ENCODE assay signal across 8 cellular contexts in the genomic region with DNA sequence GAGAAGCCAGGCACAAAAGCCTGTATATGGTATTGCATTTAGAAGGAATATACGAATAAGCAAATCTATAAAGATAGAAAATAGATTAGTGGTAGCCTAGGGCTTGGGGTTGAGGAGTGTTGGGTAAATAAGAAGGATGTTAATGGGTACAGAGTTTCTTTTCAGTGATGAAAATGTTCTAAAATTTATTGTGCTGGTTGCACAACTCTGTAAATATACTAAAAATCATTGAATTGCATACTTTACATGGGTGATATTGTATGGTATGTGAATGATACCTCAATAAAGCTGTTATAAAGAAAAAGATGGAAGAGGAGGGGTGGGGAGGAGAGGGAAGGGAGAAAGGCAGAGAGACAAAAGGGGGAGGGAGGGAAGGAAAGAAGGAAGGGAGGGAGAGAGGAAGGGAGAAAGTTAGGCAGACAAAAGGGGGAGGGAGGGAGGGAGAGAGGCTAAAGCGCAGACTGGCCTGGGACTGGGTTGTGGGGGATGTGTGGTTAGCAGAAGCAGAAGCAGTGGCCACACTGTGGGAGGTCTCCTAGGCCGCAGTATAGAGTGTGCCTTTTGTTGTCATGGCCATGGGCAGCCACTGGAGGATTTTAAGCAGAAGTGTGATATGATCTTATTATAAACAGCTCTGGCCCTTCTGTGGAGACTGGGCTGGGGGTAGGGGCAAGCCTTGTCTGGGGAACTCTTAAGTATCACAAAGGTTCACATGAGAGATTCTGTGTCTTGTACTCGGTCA.
DNase-seq lines count a peak whose midpoint lies in the region; ATAC-seq and TF ChIP-seq lines count a peak whose summit lies in the region.

No MANE protein-coding gene starts in this region.

- peak; percentile 56 for DNase-seq in Ammon's horn (ENCODE audit: low spot score)
- DNase-seq in activated naive CD8-positive, alpha-beta T cell treated with anti-CD3 and anti-CD28 coated beads, Interleukin-2, amount 10 ng/mL, durations not matched to agents 7 days and 5 days = no peak
- DNase-seq in type B pancreatic cell (ENCODE audit: extremely low spot score, unreplicated experiment) = no peak
- no peak for DNase-seq in NCI-H748 (lab: John Stamatoyannopoulos, UW; ENCODE audit: unreplicated experiment)
- DNase-seq in T-helper 9 cell = no peak
- DNase-seq in stimulated activated CD4-positive, alpha-beta T cell treated with anti-CD3 and anti-CD28 coated beads, Interleukin-4, amount 100 ng/mL, for 1 hour = no peak

- peak; percentile 34 for TF ChIP-seq CTCF in type B pancreatic cell (conservative IDR thresholded peaks at IDR 0.05)

- no peaks in the 10 kb centered on the region for H3K9me3 Mint-ChIP-seq in activated naive CD8-positive, alpha-beta T cell treated with anti-CD3 and anti-CD28 coated beads, Interleukin-2, amount 10 ng/mL, durations not matched to agents 7 days and 5 days
- no peaks in the 10 kb centered on the region for H3K9me3 Mint-ChIP-seq in type B pancreatic cell

- H3K4me3 Mint-ChIP-seq in activated naive CD8-positive, alpha-beta T cell treated with anti-CD3 and anti-CD28 coated beads, Interleukin-2, amount 10 ng/mL, durations not matched to agents 7 days and 5 days = no peak overlapping the region
- no peak overlapping the region for H3K4me3 Mint-ChIP-seq in type B pancreatic cell

- H3K27me3 Mint-ChIP-seq in activated naive CD8-positive, alpha-beta T cell treated with anti-CD3 and anti-CD28 coated beads, Interleukin-2, amount 10 ng/mL, durations not matched to agents 7 days and 5 days = peaks cover 3% of the 10 kb centered on the region
- no peaks in the 10 kb centered on the region for H3K27me3 Mint-ChIP-seq in type B pancreatic cell

- peaks cover 2% of the 10 kb centered on the region for H3K36me3 Mint-ChIP-seq in activated naive CD8-positive, alpha-beta T cell treated with anti-CD3 and anti-CD28 coated beads, Interleukin-2, amount 10 ng/mL, durations not matched to agents 7 days and 5 days
- no peaks in the 10 kb centered on the region for H3K36me3 Mint-ChIP-seq in type B pancreatic cell

- ATAC-seq in GM19372 (IDR thresholded peaks at IDR 0.05; ENCODE audit: low read depth, unreplicated experiment) (peak; percentile 87), HG03280 (IDR thresholded peaks at IDR 0.05; ENCODE audit: unreplicated experiment) (peak; percentile 58)
- peak; percentile 47 for ATAC-seq in activated naive CD8-positive, alpha-beta T cell treated with anti-CD3 and anti-CD28 coated beads, Interleukin-2, amount 10 ng/mL, durations not matched to agents 7 days and 5 days (ENCODE audit: low read depth)

- peaks cover 15% of the 10 kb centered on the region for H3K4me1 Mint-ChIP-seq in activated naive CD8-positive, alpha-beta T cell treated with anti-CD3 and anti-CD28 coated beads, Interleukin-2, amount 10 ng/mL, durations not matched to agents 7 days and 5 days
- H3K4me1 Mint-ChIP-seq in type B pancreatic cell (ENCODE audit: unreplicated experiment) = peaks cover 18% of the 10 kb centered on the region

- H3K27ac Mint-ChIP-seq in activated naive CD8-positive, alpha-beta T cell treated with anti-CD3 and anti-CD28 coated beads, Interleukin-2, amount 10 ng/mL, durations not matched to agents 7 days and 5 days = no peak overlapping the region
- peak overlapping the region; percentile 28 for H3K27ac Mint-ChIP-seq in type B pancreatic cell

- POLR2A ChIA-PET in activated naive CD8-positive, alpha-beta T cell treated with anti-CD3 and anti-CD28 coated beads, Interleukin-2, amount 10 ng/mL, durations not matched to agents 7 days and 5 days (lab: Charles Lee) = no interaction called here
